1 cellular context compared by ENCODE assay signal in the genomic region with DNA sequence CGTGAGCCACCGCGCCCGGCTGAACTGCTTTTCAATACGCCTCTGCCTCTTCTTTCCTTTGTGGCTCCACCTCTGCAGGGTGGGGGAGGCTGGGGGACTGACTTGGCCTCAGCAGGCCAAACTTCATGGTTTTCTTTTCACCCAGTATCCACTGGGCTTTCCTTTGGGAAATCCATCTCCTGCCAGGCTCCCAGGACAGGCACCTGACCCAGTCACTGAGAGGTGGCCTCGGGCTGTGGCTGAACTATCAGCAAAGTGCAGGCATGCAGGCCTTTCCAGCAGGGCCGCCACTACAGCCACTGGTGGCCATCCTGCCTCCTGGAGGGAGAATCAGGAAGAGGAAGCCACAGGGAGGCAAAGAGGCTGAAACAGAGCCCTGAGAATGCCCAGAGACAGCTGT.
TF ChIP-seq lines count a peak whose summit lies in the region.

No MANE protein-coding gene starts in this region.

TF ChIP-seq in K562, 482 proteins besides CTCF, POLR2A, EP300 and RAD21 (continued from another document):
- TF ChIP-seq, protein P1, sequence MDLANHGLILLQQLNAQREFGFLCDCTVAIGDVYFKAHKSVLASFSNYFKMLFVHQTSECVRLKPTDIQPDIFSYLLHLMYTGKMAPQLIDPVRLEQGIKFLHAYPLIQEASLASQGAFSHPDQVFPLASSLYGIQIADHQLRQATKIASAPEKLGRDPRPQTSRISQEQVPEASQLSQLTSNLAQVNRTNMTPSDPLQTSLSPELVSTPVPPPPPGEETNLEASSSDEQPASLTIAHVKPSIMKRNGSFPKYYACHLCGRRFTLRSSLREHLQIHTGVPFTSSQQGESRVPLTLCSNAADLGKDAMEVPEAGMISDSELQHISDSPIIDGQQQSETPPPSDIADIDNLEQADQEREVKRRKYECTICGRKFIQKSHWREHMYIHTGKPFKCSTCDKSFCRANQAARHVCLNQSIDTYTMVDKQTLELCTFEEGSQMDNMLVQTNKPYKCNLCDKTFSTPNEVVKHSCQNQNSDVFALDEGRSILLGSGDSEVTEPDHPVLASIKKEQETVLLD (IDR thresholded peaks at IDR 0.05): no peak
- TF ChIP-seq, protein P2, sequence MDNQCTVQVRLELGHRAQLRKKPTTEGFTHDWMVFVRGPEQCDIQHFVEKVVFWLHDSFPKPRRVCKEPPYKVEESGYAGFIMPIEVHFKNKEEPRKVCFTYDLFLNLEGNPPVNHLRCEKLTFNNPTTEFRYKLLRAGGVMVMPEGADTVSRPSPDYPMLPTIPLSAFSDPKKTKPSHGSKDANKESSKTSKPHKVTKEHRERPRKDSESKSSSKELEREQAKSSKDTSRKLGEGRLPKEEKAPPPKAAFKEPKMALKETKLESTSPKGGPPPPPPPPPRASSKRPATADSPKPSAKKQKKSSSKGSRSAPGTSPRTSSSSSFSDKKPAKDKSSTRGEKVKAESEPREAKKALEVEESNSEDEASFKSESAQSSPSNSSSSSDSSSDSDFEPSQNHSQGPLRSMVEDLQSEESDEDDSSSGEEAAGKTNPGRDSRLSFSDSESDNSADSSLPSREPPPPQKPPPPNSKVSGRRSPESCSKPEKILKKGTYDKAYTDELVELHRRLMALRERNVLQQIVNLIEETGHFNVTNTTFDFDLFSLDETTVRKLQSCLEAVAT (IDR thresholded peaks at IDR 0.05): 0 out of 4 replicates have a peak, but pooled peaks of 1 of the 2 experiments have one; percentile 14
- TF ChIP-seq BACH1 (tag; IDR thresholded peaks at IDR 0.05): no peak
